Comparison of ENCODE assay signal across 1 cellular context in the genomic region with DNA sequence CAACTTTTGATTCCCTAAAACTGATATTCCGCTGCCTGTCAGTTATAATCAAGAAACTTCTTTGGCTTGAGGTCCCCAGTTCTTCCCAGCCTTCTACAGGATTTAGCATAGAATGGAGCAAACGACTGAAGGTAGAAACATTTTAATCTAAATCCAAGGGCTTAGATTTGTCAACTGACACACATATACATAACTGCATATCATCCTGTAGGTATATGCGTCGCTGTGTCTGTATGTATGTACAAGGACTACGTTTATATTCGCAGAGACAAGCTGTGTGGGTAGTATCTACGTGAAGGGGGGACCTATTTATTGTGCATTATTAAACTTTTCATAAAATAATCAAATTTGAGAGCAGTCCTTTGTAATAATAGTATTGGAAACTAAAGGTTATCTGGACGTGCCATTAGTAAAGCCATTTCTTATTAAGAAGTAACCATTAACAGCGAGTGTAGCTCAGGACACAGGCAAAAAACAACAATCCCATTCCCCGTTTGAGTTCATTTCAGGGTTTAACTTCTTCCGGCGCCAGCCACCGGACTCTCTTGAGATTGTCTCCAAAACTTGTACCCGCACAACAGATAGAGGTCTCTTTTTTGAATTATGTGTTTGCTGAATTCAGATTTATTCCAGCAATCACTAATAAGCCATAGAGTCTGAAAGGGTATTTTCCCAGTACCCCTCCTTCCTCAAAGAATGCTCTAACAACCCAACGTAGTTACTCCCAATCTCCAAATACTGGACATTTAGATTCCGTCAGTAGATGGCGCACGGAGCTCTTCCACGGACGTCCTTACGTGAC.
TF ChIP-seq lines count a peak whose summit lies in the region.

No MANE protein-coding gene starts in this region.

TF ChIP-seq in HepG2, 621 proteins besides CTCF, POLR2A, EP300 and RAD21 (continued from another document and continues in another):
- no peak for TF ChIP-seq ZNF407 (CRISPR knock-in tag; IDR thresholded peaks at IDR 0.05; ENCODE audit: not compliant biosample characterization)
- no peak for TF ChIP-seq ZNF563 (CRISPR knock-in tag; IDR thresholded peaks at IDR 0.05)
- no peak for TF ChIP-seq ZNF331 (CRISPR knock-in tag; IDR thresholded peaks at IDR 0.05)
- TF ChIP-seq ZSCAN22 (CRISPR knock-in tag; IDR thresholded peaks at IDR 0.05), result no peak
- TF ChIP-seq KLF13 (CRISPR knock-in tag; IDR thresholded peaks at IDR 0.05), result no peak
- no peak for TF ChIP-seq ZNF446 (CRISPR knock-in tag; IDR thresholded peaks at IDR 0.05)
- TF ChIP-seq GATAD2A (CRISPR knock-in tag; IDR thresholded peaks at IDR 0.05), result peak; percentile 60; the same call in 1 of the 2 replicates
- TF ChIP-seq ARID5B (CRISPR knock-in tag; IDR thresholded peaks at IDR 0.05), result peak; percentile 45; the same call in 1 of the 2 replicates
- TF ChIP-seq PHF21A (CRISPR knock-in tag; IDR thresholded peaks at IDR 0.05), result no peak
- TF ChIP-seq, protein P1, sequence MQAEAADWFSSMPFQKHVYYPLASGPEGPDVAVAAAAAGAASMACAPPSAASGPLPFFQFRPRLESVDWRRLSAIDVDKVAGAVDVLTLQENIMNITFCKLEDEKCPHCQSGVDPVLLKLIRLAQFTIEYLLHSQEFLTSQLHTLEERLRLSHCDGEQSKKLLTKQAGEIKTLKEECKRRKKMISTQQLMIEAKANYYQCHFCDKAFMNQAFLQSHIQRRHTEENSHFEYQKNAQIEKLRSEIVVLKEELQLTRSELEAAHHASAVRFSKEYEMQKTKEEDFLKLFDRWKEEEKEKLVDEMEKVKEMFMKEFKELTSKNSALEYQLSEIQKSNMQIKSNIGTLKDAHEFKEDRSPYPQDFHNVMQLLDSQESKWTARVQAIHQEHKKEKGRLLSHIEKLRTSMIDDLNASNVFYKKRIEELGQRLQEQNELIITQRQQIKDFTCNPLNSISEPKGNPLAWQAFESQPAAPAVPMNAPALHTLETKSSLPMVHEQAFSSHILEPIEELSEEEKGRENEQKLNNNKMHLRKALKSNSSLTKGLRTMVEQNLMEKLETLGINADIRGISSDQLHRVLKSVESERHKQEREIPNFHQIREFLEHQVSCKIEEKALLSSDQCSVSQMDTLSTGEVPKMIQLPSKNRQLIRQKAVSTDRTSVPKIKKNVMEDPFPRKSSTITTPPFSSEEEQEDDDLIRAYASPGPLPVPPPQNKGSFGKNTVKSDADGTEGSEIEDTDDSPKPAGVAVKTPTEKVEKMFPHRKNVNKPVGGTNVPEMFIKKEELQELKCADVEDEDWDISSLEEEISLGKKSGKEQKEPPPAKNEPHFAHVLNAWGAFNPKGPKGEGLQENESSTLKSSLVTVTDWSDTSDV (CRISPR knock-in tag; IDR thresholded peaks at IDR 0.05), result no peak
- TF ChIP-seq, protein P2, sequence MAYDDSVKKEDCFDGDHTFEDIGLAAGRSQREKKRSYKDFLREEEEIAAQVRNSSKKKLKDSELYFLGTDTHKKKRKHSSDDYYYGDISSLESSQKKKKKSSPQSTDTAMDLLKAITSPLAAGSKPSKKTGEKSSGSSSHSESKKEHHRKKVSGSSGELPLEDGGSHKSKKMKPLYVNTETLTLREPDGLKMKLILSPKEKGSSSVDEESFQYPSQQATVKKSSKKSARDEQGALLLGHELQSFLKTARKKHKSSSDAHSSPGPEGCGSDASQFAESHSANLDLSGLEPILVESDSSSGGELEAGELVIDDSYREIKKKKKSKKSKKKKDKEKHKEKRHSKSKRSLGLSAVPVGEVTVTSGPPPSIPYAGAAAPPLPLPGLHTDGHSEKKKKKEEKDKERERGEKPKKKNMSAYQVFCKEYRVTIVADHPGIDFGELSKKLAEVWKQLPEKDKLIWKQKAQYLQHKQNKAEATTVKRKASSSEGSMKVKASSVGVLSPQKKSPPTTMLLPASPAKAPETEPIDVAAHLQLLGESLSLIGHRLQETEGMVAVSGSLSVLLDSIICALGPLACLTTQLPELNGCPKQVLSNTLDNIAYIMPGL (CRISPR knock-in tag; IDR thresholded peaks at IDR 0.05; ENCODE audit: borderline replicate concordance in 1 of 2, low read depth in 1 of 2), result 0 out of 4 replicates have a peak, but pooled peaks of 1 of the 2 experiments have one; percentile 65
- TF ChIP-seq HMG20B (CRISPR knock-in tag; conservative IDR thresholded peaks at IDR 0.05), result no peak
- no peak for TF ChIP-seq HOMEZ (CRISPR knock-in tag; IDR thresholded peaks at IDR 0.05; ENCODE audit: low read depth)
- no peak for TF ChIP-seq HDAC6 (IDR thresholded peaks at IDR 0.05; ENCODE audit: low read depth, low read length)
- no peak for TF ChIP-seq ZNF619 (CRISPR knock-in tag; IDR thresholded peaks at IDR 0.05)
- TF ChIP-seq MAZ (IDR thresholded peaks at IDR 0.05; ENCODE audit: borderline replicate concordance, low read depth, low read length), result no peak
- no peak for TF ChIP-seq MAZ (CRISPR knock-in tag; IDR thresholded peaks at IDR 0.05; ENCODE audit: low read depth)
- no peak for TF ChIP-seq ZNF34 (CRISPR knock-in tag; IDR thresholded peaks at IDR 0.05; ENCODE audit: borderline replicate concordance)
- no peak for TF ChIP-seq CCDC6 (CRISPR knock-in tag; IDR thresholded peaks at IDR 0.05)
- no peak for TF ChIP-seq ZNF709 (CRISPR knock-in tag; IDR thresholded peaks at IDR 0.05)
- no peak for TF ChIP-seq ZNF20 (CRISPR knock-in tag; IDR thresholded peaks at IDR 0.05)
- TF ChIP-seq KDM5A (IDR thresholded peaks at IDR 0.05; ENCODE audit: borderline replicate concordance, low read length), result peak; percentile 13; the same call in 1 of the 2 replicates
- TF ChIP-seq, protein P3, sequence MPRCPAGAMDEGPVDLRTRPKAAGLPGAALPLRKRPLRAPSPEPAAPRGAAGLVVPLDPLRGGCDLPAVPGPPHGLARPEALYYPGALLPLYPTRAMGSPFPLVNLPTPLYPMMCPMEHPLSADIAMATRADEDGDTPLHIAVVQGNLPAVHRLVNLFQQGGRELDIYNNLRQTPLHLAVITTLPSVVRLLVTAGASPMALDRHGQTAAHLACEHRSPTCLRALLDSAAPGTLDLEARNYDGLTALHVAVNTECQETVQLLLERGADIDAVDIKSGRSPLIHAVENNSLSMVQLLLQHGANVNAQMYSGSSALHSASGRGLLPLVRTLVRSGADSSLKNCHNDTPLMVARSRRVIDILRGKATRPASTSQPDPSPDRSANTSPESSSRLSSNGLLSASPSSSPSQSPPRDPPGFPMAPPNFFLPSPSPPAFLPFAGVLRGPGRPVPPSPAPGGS (CRISPR knock-in tag; IDR thresholded peaks at IDR 0.05), result no peak
- TF ChIP-seq, protein P4, sequence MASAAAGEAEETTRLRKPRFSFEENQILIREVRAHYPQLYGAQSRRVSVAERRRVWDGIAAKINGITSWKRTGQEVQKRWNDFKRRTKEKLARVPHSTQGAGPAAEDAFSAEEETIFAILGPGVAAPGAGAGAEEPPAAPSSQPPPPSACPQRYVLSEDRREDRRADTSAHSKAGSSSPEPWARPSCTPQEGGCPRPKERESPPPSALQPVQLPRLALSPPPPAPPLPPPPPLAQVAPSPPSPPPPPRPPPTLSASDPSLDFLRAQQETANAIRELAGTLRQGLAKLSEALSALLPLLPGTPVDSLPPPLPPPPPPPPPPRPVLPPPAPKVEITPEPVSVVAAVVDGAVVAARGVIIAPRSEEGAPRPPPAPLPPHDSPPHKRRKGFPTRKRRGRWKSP (CRISPR knock-in tag; IDR thresholded peaks at IDR 0.05), result no peak
- peak; percentile 94; the same call in 1 of the 2 replicates for TF ChIP-seq RXRA (CRISPR knock-in tag; IDR thresholded peaks at IDR 0.05)
- TF ChIP-seq EEA1 (CRISPR knock-in tag; IDR thresholded peaks at IDR 0.05; ENCODE audit: borderline replicate concordance), result no peak
- TF ChIP-seq HDAC1 (CRISPR knock-in tag; IDR thresholded peaks at IDR 0.05), result no peak
- no peak for TF ChIP-seq NPAS2 (CRISPR knock-in tag; IDR thresholded peaks at IDR 0.05; ENCODE audit: borderline replicate concordance)
- TF ChIP-seq, protein P5, sequence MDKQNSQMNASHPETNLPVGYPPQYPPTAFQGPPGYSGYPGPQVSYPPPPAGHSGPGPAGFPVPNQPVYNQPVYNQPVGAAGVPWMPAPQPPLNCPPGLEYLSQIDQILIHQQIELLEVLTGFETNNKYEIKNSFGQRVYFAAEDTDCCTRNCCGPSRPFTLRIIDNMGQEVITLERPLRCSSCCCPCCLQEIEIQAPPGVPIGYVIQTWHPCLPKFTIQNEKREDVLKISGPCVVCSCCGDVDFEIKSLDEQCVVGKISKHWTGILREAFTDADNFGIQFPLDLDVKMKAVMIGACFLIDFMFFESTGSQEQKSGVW (CRISPR knock-in tag; IDR thresholded peaks at IDR 0.05; ENCODE audit: borderline replicate concordance), result no peak
